In genomic region chr10:33655165-33655815, GRCh38 we compare ENCODE assay signal across 23 cellular contexts.
A peak's percentile ranks its signal among the peaks of the same experiment; 100 is the strongest.
DNase-seq lines count a peak whose midpoint lies in the region; ATAC-seq lines count a peak whose summit lies in the region.
"Had no signal": no experiment of that assay in that cellular context is flagged by ENCODE, and none has a peak within 500 bp of the region (broad histone marks: within the 10 kb centered on the region; RNA-seq: fewer than 3 reads in every experiment).

No MANE protein-coding gene starts in this region.

- H3K27me3 Mint-ChIP-seq in dendritic cell treated with granulocyte-macrophage colony-stimulating factor and Interleukin-4, amounts not matched to agents 40 ng/mL and 50 ng/mL, for 4 days = no peaks in the 10 kb centered on the region

- peaks cover 8% of the 10 kb centered on the region for H3K36me3 Mint-ChIP-seq in dendritic cell treated with granulocyte-macrophage colony-stimulating factor and Interleukin-4, amounts not matched to agents 40 ng/mL and 50 ng/mL, for 4 days (ENCODE audit: low read depth)
- H3K36me3 Mint-ChIP-seq: CD4-positive, alpha-beta memory T cell had no signal

- no peak for ATAC-seq in GM18867 (IDR thresholded peaks at IDR 0.05; ENCODE audit: unreplicated experiment)
- ATAC-seq in HG03095 (IDR thresholded peaks at IDR 0.05; ENCODE audit: unreplicated experiment) = no peak
- ATAC-seq: HCT116, left lung, upper lobe of right lung had no signal

- H3K4me1 Mint-ChIP-seq in dendritic cell treated with granulocyte-macrophage colony-stimulating factor and Interleukin-4, amounts not matched to agents 40 ng/mL and 50 ng/mL, for 4 days (ENCODE audit: low read depth) = peaks cover 54% of the 10 kb centered on the region

- no peak overlapping the region for H3K4me3 Mint-ChIP-seq in dendritic cell treated with granulocyte-macrophage colony-stimulating factor and Interleukin-4, amounts not matched to agents 40 ng/mL and 50 ng/mL, for 4 days
- H3K4me3 Mint-ChIP-seq: neural crest cell had no signal

- H3K9me3 Mint-ChIP-seq in dendritic cell treated with granulocyte-macrophage colony-stimulating factor and Interleukin-4, amounts not matched to agents 40 ng/mL and 50 ng/mL, for 4 days = peaks cover 27% of the 10 kb centered on the region

- peak; percentile 13 for DNase-seq in stimulated activated CD4-positive, alpha-beta T cell treated with anti-CD3 and anti-CD28 coated beads, Interleukin-15, amount 100 ng/mL, for 24 hours
- no peak for DNase-seq in stimulated activated CD4-positive, alpha-beta T cell treated with anti-CD3 and anti-CD28 coated beads, Interleukin-2, amount 100 ng/mL, for 24 hours
- DNase-seq in RPMI7951 (ENCODE audit: low read depth) (peak; percentile 70), NCI-H2196 treated with DMSO at 0.1 percent for 48 hours (lab: John Stamatoyannopoulos, UW; ENCODE audit: unreplicated experiment) (no peak), T-helper 9 cell (no peak)
- DNase-seq: activated CD4-positive, alpha-beta T cell treated with anti-CD3 and anti-CD28 coated beads for 4 hours; activated CD8-positive, alpha-beta memory T cell treated with anti-CD3 and anti-CD28 coated beads, Interleukin-2, amount 50 U/mL, for 4 hours; activated gamma-delta T cell treated with Interleukin-2 at 50 U/mL for 16 hours; amygdala; CD4-positive, alpha-beta memory T cell; left lung; NCI-H187 treated with DMSO at 0.1 percent for 48 hours; NCI-H748 treated with DMSO at 0.1 percent for 48 hours; Right ventricle myocardium superior; sigmoid colon; substantia nigra; upper lobe of right lung had no signal

- intact Hi-C loops in dendritic cell treated with granulocyte-macrophage colony-stimulating factor and Interleukin-4, amounts not matched to agents 40 ng/mL and 50 ng/mL, for 4 days (cut with micrococcal nuclease) = no loop called here

- peak overlapping the region; percentile 41 for H3K27ac Mint-ChIP-seq in dendritic cell treated with granulocyte-macrophage colony-stimulating factor and Interleukin-4, amounts not matched to agents 40 ng/mL and 50 ng/mL, for 4 days
- H3K27ac Mint-ChIP-seq: progenitor cell of endocrine pancreas had no signal

Comparison
In these comparisons a context has a peak if more than half of its experiments do, and no peak if none do; other contexts are left out.
1. DNase-seq: peak in stimulated activated CD4-positive, alpha-beta T cell treated with anti-CD3 and anti-CD28 coated beads, Interleukin-15, amount 100 ng/mL, for 24 hours (single experiment) and RPMI7951 (single experiment); none in stimulated activated CD4-positive, alpha-beta T cell treated with anti-CD3 and anti-CD28 coated beads, Interleukin-2, amount 100 ng/mL, for 24 hours (0 of 2), NCI-H2196 treated with DMSO at 0.1 percent for 48 hours (single experiment) and T-helper 9 cell (single experiment).